Comparison of ENCODE assay signal across 1 cellular context in genomic region chr9:80285325-80285724, GRCh38.
TF ChIP-seq lines count a peak whose summit lies in the region.

No MANE protein-coding gene starts in this region.

TF ChIP-seq in A549, 52 proteins besides CTCF, POLR2A, EP300 and RAD21 (continued from another document):
- TF ChIP-seq BHLHE40 (IDR thresholded peaks at IDR 0.05; ENCODE audit: low read depth, low read length) = no peak
